In genomic region chr13:19701619-19702018, GRCh38 we compare ENCODE assay signal across 7 cellular contexts.
A peak's percentile ranks its signal among the peaks of the same experiment; 100 is the strongest.
DNase-seq lines count a peak whose midpoint lies in the region; ATAC-seq, FAIRE-seq and TF ChIP-seq lines count a peak whose summit lies in the region.
"Not testable (repeated sequence)": the region's sequence is repeated elsewhere in the genome, so short reads cannot be mapped to it uniquely, and the experiment has no call there.

No MANE protein-coding gene starts in this region.

- not testable (repeated sequence) for H3K9ac ChIP-seq in adipocyte (ENCODE audit: low read length); kidney (ENCODE audit: low read length in 2 of 2)

- FAIRE-seq in colon (lab: Jason Lieb, UNC) (peak; percentile 72), kidney (lab: Jason Lieb, UNC) (peak; percentile 67)

- not testable (repeated sequence) for TF ChIP-seq CTCF in RWPE2 (IDR thresholded peaks at IDR 0.05; ENCODE audit: poor library complexity, severe bottlenecking); fibroblast of mammary gland (conservative IDR thresholded peaks at IDR 0.05; ENCODE audit: control insufficient read depth, insufficient read depth, low read depth, low read length); kidney (IDR thresholded peaks at IDR 0.05; ENCODE audit: borderline replicate concordance, extremely low read depth, insufficient read depth)

- not testable (repeated sequence) for H3K27ac ChIP-seq in RWPE2 (ENCODE audit: poor library complexity, severe bottlenecking); kidney (ENCODE audit: low read depth in 2 of 2, low read length in 2 of 2)

- peak; percentile 51; the same call in 2 of the 3 replicates for ATAC-seq in RWPE2 (ENCODE audit: low read depth)

- H3K4me1 ChIP-seq in RWPE2 (ENCODE audit: insufficient read depth, poor library complexity, severe bottlenecking) = peaks cover 20% of the 10 kb centered on the region
- not testable (repeated sequence) for H3K4me1 ChIP-seq in adipocyte (ENCODE audit: control insufficient read depth, insufficient read depth, low read length); kidney (ENCODE audit: control insufficient read depth in 1 of 2, insufficient read depth in 1 of 2, low read depth in 1 of 2, low read length in 2 of 2)

- DNase-seq in EL (peak; percentile 9), HCEC 1CT (peak; percentile 48), adipocyte (ENCODE audit: low read depth) (peak; percentile 17), fibroblast of mammary gland (ENCODE audit: low read depth) (peak; percentile 10)
- DNase-seq in RWPE2 (ENCODE audit: low spot score); kidney: not testable (repeated sequence)

- not testable (repeated sequence) for H3K4me3 ChIP-seq in RWPE2 (ENCODE audit: severe bottlenecking); adipocyte (ENCODE audit: low read length); fibroblast of mammary gland (ENCODE audit: control insufficient read depth, low read depth, low read length); kidney (ENCODE audit: low read length in 2 of 2)

- intact Hi-C loops in kidney (cut with DNase I) = not testable (repeated sequence)

- not testable (repeated sequence) for H3K27me3 ChIP-seq in RWPE2 (ENCODE audit: insufficient read depth, poor library complexity, severe bottlenecking); adipocyte (replicated peaks; ENCODE audit: control insufficient read depth, insufficient read depth, low read length)

- H3K9me3 ChIP-seq in RWPE2 (ENCODE audit: severe bottlenecking); adipocyte (ENCODE audit: control insufficient read depth, low read length); kidney (ENCODE audit: control insufficient read depth in 1 of 2, low read length in 2 of 2): not testable (repeated sequence)

- H3K36me3 ChIP-seq in RWPE2 (ENCODE audit: low read depth) = peaks cover 14% of the 10 kb centered on the region
- not testable (repeated sequence) for H3K36me3 ChIP-seq in adipocyte (ENCODE audit: control insufficient read depth, insufficient read depth, low read length, severe bottlenecking); kidney (ENCODE audit: control insufficient read depth in 1 of 2, insufficient read depth in 2 of 2, low read length in 2 of 2)
